13 cellular contexts compared by ENCODE assay signal in genomic region chr11:9657531-9657930, GRCh38. TPM values are rescaled to one million over a fixed set of nuclear protein-coding genes. Genes with fewer than 3 reads are reported as not detected.
DNase-seq lines count a peak whose midpoint lies in the region; ATAC-seq and TF ChIP-seq lines count a peak whose summit lies in the region.
"Had no signal": no experiment of that assay in that cellular context is flagged by ENCODE, and none has a peak within 500 bp of the region (broad histone marks: within the 10 kb centered on the region; RNA-seq: fewer than 3 reads in every experiment).

No MANE protein-coding gene starts in this region.

- TF ChIP-seq CTCF in DOHH2 (IDR thresholded peaks at IDR 0.05; ENCODE audit: low read depth, low read length, poor library complexity, severe bottlenecking): no peak
- no peak for TF ChIP-seq CTCF in SU-DHL-6 (IDR thresholded peaks at IDR 0.05; ENCODE audit: insufficient read depth, low read length, poor library complexity, severe bottlenecking)
- TF ChIP-seq CTCF in spleen (IDR thresholded peaks at IDR 0.05 in 8 of 11, conservative IDR thresholded peaks at IDR 0.05 in 3 of 11): no peak

- intact Hi-C loops in spleen (cut with DNase I; ENCODE audit: low total_unique reads): no loop called here

- H3K4me2 ChIP-seq in DOHH2 (ENCODE audit: low read length) (peak overlapping the region; percentile 24), SU-DHL-6 (ENCODE audit: low read depth, low read length, poor library complexity, severe bottlenecking) (peak overlapping the region; percentile 1)
- H3K4me2 ChIP-seq: BLaER1 treated with 17β-estradiol and CSF1 and Interleukin-3, amounts not matched to agents 10 nM and 100 nM had no signal

- TF ChIP-seq POLR2A in spleen (IDR thresholded peaks at IDR 0.05): no peak

- H3K9ac ChIP-seq in SU-DHL-6 (ENCODE audit: low read length): no peak overlapping the region
- H3K9ac ChIP-seq: BLaER1 treated with 17β-estradiol and CSF1 and Interleukin-3, amounts not matched to agents 10 nM and 100 nM had no signal

- H3K36me3 ChIP-seq in DOHH2 (ENCODE audit: control insufficient read depth, low read length) (no peaks in the 10 kb centered on the region), SU-DHL-6 (ENCODE audit: low read length) (no peaks in the 10 kb centered on the region), spleen (no peaks in the 10 kb centered on the region)
- H3K36me3 ChIP-seq: BLaER1 treated with 17β-estradiol and CSF1 and Interleukin-3, amounts not matched to agents 10 nM and 100 nM; HAP-1 had no signal

- DNase-seq in ecto neural progenitor cell (ENCODE audit: low spot score) (peak; percentile 9), spleen (no peak)
- DNase-seq: Calu3; CD4-positive, CD25-positive, alpha-beta regulatory T cell; DMS 273 treated with DMSO at 0.1 percent for 48 hours had no signal

- H3K27ac ChIP-seq in DOHH2 (ENCODE audit: low read depth, low read length) (no peak overlapping the region), SU-DHL-6 (ENCODE audit: low read depth, low read length) (no peak overlapping the region), spleen (peak overlapping the region in 5 of 8 donors; percentile 3 to 61 (median 44))
- H3K27ac ChIP-seq: 22Rv1; BLaER1 treated with 17β-estradiol and CSF1 and Interleukin-3, amounts not matched to agents 10 nM and 100 nM had no signal

- H4K20me1 ChIP-seq in DOHH2 (ENCODE audit: control insufficient read depth, insufficient read depth, low read depth, low read length): no peaks in the 10 kb centered on the region
- H4K20me1 ChIP-seq in SU-DHL-6 (ENCODE audit: low read depth, low read length): no peaks in the 10 kb centered on the region
- H4K20me1 ChIP-seq: BLaER1 treated with 17β-estradiol and CSF1 and Interleukin-3, amounts not matched to agents 10 nM and 100 nM had no signal

- H3K9me3 ChIP-seq in DOHH2 (ENCODE audit: control insufficient read depth, insufficient read depth, low read length) (no peaks in the 10 kb centered on the region), SU-DHL-6 (ENCODE audit: insufficient read depth, low read length) (no peaks in the 10 kb centered on the region), spleen (no peaks in the 10 kb centered on the region)

- 81 to 92% (median 90%) methylated on average over 6 of the region's 6 CpGs for WGBS in spleen, 5 donors

- H3K79me2 ChIP-seq in DOHH2 (ENCODE audit: control insufficient read depth, low read length) (peaks cover 3% of the 10 kb centered on the region), SU-DHL-6 (ENCODE audit: insufficient read depth, low read length) (0 out of 2 replicates have a peak, but pooled peaks cover under 1% of the 10 kb centered on the region)

- H3F3A ChIP-seq in DOHH2 (ENCODE audit: control insufficient read depth, insufficient read depth) (peaks cover 5% of the 10 kb centered on the region), SU-DHL-6 (ENCODE audit: insufficient read depth) (peaks cover 16% of the 10 kb centered on the region)

- H3K4me1 ChIP-seq in DOHH2 (ENCODE audit: control insufficient read depth, low read length): peaks cover 39% of the 10 kb centered on the region
- H3K4me1 ChIP-seq in spleen: peaks cover 3 to 22% (median 18%) of the 10 kb centered on the region in 6 donors
- H3K4me1 ChIP-seq: HAP-1 had no signal

- H2AFZ ChIP-seq in SU-DHL-6 (ENCODE audit: low read depth, low read length, severe bottlenecking): no peak overlapping the region

- H3K4me3 ChIP-seq in DOHH2 (ENCODE audit: low read length) (no peak overlapping the region), SU-DHL-6 (ENCODE audit: insufficient read depth, low read length, poor library complexity, severe bottlenecking) (no peak overlapping the region), spleen (no peak overlapping the region)
- H3K4me3 ChIP-seq: BLaER1 treated with 17β-estradiol and CSF1 and Interleukin-3, amounts not matched to agents 10 nM and 100 nM; HAP-1 had no signal

- ATAC-seq in HG02798 (IDR thresholded peaks at IDR 0.05; ENCODE audit: poor library complexity, unreplicated experiment) (no peak), GM19035 (IDR thresholded peaks at IDR 0.05; ENCODE audit: unreplicated experiment) (no peak), GM21737 (IDR thresholded peaks at IDR 0.05; ENCODE audit: unreplicated experiment) (no peak)

- no peaks in the 10 kb centered on the region for H3K9me2 ChIP-seq in DOHH2 (replicated peaks; ENCODE audit: control insufficient read depth, low read length)
- H3K9me2 ChIP-seq in SU-DHL-6 (replicated peaks; ENCODE audit: insufficient read depth, low read length): no peaks in the 10 kb centered on the region

- H3K27me3 ChIP-seq in DOHH2 (ENCODE audit: control insufficient read depth, low read length): no peaks in the 10 kb centered on the region
- H3K27me3 ChIP-seq in SU-DHL-6 (ENCODE audit: low read length): no peaks in the 10 kb centered on the region
- no peaks in the 10 kb centered on the region for H3K27me3 ChIP-seq in spleen (replicated peaks in 1 of 7)
- H3K27me3 ChIP-seq: BLaER1 treated with 17β-estradiol and CSF1 and Interleukin-3, amounts not matched to agents 10 nM and 100 nM had no signal

RNA-seq across cellular contexts. Expression of gene SWAP70, which starts 6.3 kb away (rescaled TPM):
- total RNA-seq in spleen: 100 to 1,000 TPM in 6 of 7 donors, 10 to 100 TPM in 1; 95.2 to 130 (median 117) TPM
- 10 to 100 TPM; 34.9 to 55.0 (median 38.6) TPM for polyA plus RNA-seq in spleen

Comparison
In these comparisons a context has a peak if more than half of its experiments do, and no peak if none do; other contexts are left out.
1. H3K27ac ChIP-seq: peak in spleen (5 of 8); none in DOHH2 (single experiment) and SU-DHL-6 (single experiment).